Comparison of ENCODE assay signal across 19 cellular contexts in genomic region chr5:90632799-90633198, GRCh38.
"Had no signal": no experiment of that assay in that cellular context is flagged by ENCODE, and none has a peak within 500 bp of the region (broad histone marks: within the 10 kb centered on the region; RNA-seq: fewer than 3 reads in every experiment).

No MANE protein-coding gene starts in this region.

- DNase-seq: effector memory CD4-positive, alpha-beta T cell; foreskin fibroblast; head of caudate nucleus; hippocampal formation; kidney glomerular epithelial cell; mammary epithelial cell; naive thymus-derived CD4-positive, alpha-beta T cell; nephron progenitor cell; nucleus accumbens; ovary; right cardiac atrium; stimulated activated CD4-positive, alpha-beta T cell treated with anti-CD3 and anti-CD28 coated beads, Interleukin-2, amount 100 ng/mL, for 48 hours; stimulated activated naive CD4-positive, alpha-beta T cell treated with Interleukin-2 at 50 U/mL for 16 hours had no signal

- H3K27me3 Mint-ChIP-seq: progenitor cell of endocrine pancreas, type B pancreatic cell had no signal

- H3K9me3 Mint-ChIP-seq: naive thymus-derived CD4-positive, alpha-beta T cell; nephron progenitor cell; type B pancreatic cell had no signal

- H3K9me3 ChIP-seq: esophagus muscularis mucosa, ovary had no signal

- H3K27ac Mint-ChIP-seq: naive thymus-derived CD4-positive, alpha-beta T cell; nephron progenitor cell; progenitor cell of endocrine pancreas; type B pancreatic cell had no signal

- H3K36me3 ChIP-seq: esophagus muscularis mucosa, ovary had no signal

- H3K27me3 ChIP-seq: esophagus muscularis mucosa, ovary had no signal

- H3K4me3 Mint-ChIP-seq: naive thymus-derived CD4-positive, alpha-beta T cell; nephron progenitor cell; type B pancreatic cell had no signal

- H3K36me3 Mint-ChIP-seq: naive thymus-derived CD4-positive, alpha-beta T cell; type B pancreatic cell had no signal

- H3K4me3 ChIP-seq: esophagus muscularis mucosa, ovary, smooth muscle cell had no signal

- ATAC-seq: left lobe of liver; naive thymus-derived CD4-positive, alpha-beta T cell; right cardiac atrium had no signal

- H3K4me1 ChIP-seq: esophagus muscularis mucosa had no signal

- H3K27ac ChIP-seq: epithelial cell of prostate, esophagus muscularis mucosa, ovary had no signal

- H3K4me1 Mint-ChIP-seq: naive thymus-derived CD4-positive, alpha-beta T cell had no signal
